ENCODE assay signal across 1 cellular context in the genomic region with DNA sequence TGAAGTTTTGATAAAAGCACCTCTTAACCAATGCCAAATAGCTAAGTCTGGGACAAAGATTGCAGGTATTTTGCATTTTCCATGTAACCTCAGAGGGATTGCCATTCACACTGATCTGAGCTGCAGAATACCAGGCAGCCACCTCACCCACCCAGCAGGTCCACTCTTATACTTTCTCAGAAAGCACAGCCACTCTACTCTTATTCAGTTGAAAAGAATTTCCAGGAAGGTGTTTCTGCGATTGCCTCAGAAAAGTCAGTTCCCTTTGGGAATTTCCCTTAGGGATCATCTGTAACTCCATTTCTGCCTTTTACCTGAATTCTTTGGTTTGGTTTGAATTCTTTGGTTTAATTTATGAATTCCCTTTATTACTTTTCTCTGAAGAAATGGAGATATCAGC.
TF ChIP-seq lines count a peak whose summit lies in the region.

No MANE protein-coding gene starts in this region.

TF ChIP-seq in GM12878, 131 proteins besides CTCF, POLR2A, EP300 and RAD21:
- TF ChIP-seq STAT1 (conservative IDR thresholded peaks at IDR 0.05) (no peak), PML (IDR thresholded peaks at IDR 0.05; ENCODE audit: low read length) (no peak), TCF3 (IDR thresholded peaks at IDR 0.05; ENCODE audit: borderline replicate concordance, insufficient read depth, low read depth, low read length) (no peak), POLR2AphosphoS5 (IDR thresholded peaks at IDR 0.05; ENCODE audit: low read length) (no peak), GATAD2B (conservative IDR thresholded peaks at IDR 0.05; ENCODE audit: low read depth) (no peak), RAD51 (IDR thresholded peaks at IDR 0.05) (no peak), ASH2L (IDR thresholded peaks at IDR 0.05; ENCODE audit: borderline replicate concordance, low read depth) (no peak), YBX1 (IDR thresholded peaks at IDR 0.05) (no peak), TARDBP (IDR thresholded peaks at IDR 0.05; ENCODE audit: borderline replicate concordance) (no peak), NBN (IDR thresholded peaks at IDR 0.05) (no peak)
- TF ChIP-seq, protein P1, sequence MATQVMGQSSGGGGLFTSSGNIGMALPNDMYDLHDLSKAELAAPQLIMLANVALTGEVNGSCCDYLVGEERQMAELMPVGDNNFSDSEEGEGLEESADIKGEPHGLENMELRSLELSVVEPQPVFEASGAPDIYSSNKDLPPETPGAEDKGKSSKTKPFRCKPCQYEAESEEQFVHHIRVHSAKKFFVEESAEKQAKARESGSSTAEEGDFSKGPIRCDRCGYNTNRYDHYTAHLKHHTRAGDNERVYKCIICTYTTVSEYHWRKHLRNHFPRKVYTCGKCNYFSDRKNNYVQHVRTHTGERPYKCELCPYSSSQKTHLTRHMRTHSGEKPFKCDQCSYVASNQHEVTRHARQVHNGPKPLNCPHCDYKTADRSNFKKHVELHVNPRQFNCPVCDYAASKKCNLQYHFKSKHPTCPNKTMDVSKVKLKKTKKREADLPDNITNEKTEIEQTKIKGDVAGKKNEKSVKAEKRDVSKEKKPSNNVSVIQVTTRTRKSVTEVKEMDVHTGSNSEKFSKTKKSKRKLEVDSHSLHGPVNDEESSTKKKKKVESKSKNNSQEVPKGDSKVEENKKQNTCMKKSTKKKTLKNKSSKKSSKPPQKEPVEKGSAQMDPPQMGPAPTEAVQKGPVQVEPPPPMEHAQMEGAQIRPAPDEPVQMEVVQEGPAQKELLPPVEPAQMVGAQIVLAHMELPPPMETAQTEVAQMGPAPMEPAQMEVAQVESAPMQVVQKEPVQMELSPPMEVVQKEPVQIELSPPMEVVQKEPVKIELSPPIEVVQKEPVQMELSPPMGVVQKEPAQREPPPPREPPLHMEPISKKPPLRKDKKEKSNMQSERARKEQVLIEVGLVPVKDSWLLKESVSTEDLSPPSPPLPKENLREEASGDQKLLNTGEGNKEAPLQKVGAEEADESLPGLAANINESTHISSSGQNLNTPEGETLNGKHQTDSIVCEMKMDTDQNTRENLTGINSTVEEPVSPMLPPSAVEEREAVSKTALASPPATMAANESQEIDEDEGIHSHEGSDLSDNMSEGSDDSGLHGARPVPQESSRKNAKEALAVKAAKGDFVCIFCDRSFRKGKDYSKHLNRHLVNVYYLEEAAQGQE (IDR thresholded peaks at IDR 0.05; ENCODE audit: low read depth, low read length), result no peak
- TF ChIP-seq, protein P2, sequence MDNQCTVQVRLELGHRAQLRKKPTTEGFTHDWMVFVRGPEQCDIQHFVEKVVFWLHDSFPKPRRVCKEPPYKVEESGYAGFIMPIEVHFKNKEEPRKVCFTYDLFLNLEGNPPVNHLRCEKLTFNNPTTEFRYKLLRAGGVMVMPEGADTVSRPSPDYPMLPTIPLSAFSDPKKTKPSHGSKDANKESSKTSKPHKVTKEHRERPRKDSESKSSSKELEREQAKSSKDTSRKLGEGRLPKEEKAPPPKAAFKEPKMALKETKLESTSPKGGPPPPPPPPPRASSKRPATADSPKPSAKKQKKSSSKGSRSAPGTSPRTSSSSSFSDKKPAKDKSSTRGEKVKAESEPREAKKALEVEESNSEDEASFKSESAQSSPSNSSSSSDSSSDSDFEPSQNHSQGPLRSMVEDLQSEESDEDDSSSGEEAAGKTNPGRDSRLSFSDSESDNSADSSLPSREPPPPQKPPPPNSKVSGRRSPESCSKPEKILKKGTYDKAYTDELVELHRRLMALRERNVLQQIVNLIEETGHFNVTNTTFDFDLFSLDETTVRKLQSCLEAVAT (IDR thresholded peaks at IDR 0.05), result no peak
- TF ChIP-seq, protein P3, sequence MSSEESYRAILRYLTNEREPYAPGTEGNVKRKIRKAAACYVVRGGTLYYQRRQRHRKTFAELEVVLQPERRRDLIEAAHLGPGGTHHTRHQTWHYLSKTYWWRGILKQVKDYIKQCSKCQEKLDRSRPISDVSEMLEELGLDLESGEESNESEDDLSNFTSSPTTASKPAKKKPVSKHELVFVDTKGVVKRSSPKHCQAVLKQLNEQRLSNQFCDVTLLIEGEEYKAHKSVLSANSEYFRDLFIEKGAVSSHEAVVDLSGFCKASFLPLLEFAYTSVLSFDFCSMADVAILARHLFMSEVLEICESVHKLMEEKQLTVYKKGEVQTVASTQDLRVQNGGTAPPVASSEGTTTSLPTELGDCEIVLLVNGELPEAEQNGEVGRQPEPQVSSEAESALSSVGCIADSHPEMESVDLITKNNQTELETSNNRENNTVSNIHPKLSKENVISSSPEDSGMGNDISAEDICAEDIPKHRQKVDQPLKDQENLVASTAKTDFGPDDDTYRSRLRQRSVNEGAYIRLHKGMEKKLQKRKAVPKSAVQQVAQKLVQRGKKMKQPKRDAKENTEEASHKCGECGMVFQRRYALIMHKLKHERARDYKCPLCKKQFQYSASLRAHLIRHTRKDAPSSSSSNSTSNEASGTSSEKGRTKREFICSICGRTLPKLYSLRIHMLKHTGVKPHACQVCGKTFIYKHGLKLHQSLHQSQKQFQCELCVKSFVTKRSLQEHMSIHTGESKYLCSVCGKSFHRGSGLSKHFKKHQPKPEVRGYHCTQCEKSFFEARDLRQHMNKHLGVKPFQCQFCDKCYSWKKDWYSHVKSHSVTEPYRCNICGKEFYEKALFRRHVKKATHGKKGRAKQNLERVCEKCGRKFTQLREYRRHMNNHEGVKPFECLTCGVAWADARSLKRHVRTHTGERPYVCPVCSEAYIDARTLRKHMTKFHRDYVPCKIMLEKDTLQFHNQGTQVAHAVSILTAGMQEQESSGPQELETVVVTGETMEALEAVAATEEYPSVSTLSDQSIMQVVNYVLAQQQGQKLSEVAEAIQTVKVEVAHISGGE (CRISPR knock-in tag; IDR thresholded peaks at IDR 0.05), result no peak
